ENCODE assay signal across 8 cellular contexts in the genomic region with DNA sequence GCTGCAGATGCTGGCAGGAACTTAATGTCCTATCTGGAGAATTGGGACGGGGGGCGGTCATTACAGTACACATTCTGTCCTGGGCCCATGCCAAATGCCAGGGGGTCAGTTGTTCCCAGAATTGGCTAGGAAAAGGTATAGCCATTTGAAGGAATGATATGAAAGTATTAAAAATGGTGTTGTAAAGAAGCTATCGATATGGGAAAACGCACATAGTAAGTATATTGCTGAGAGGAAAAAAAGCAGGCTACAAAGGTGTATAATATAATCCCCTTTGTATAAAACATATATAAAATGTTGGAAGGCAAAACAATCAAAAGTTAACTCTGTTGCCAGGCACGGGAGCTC. TPM values are rescaled to one million over a fixed set of nuclear protein-coding genes. Genes with fewer than 3 reads are reported as not detected.
DNase-seq lines count a peak whose midpoint lies in the region; FAIRE-seq and TF ChIP-seq lines count a peak whose summit lies in the region.

No MANE protein-coding gene starts in this region.

- H3K9me2 ChIP-seq in hepatocyte (replicated peaks; ENCODE audit: insufficient read depth) = no peaks in the 10 kb centered on the region

- peak overlapping the region; percentile 94 for H3K27ac ChIP-seq in WERI-Rb-1
- H3K27ac ChIP-seq in hepatocyte = no peak overlapping the region
- H3K27ac ChIP-seq in small intestine (ENCODE audit: low read depth in 1 of 2, low read length in 1 of 2) = peak overlapping the region in 1 of 2 donors; percentile 71

- FAIRE-seq in small intestine (lab: Jason Lieb, UNC) = no peak

- H3K9me3 ChIP-seq in HAP-1 = no peaks in the 10 kb centered on the region
- H3K9me3 ChIP-seq in WERI-Rb-1 (ENCODE audit: severe bottlenecking) = no peaks in the 10 kb centered on the region
- H3K9me3 ChIP-seq in hepatocyte (ENCODE audit: low read depth) = no peaks in the 10 kb centered on the region
- no peaks in the 10 kb centered on the region for H3K9me3 ChIP-seq in small intestine (ENCODE audit: control insufficient read depth, low read depth)

- peak overlapping the region; percentile 98 for H3K4me2 ChIP-seq in hepatocyte

- peak overlapping the region; percentile 74 for H3K4me3 ChIP-seq in HAP-1
- H3K4me3 ChIP-seq in WERI-Rb-1 (ENCODE audit: low read depth, low read length) = peak overlapping the region; percentile 67
- H3K4me3 ChIP-seq in hepatocyte = peak overlapping the region; percentile 82
- peak overlapping the region; percentile 40 for H3K4me3 ChIP-seq in small intestine (ENCODE audit: low read depth in 1 of 2, low read length in 2 of 2)

- H2AFZ ChIP-seq in hepatocyte = peak overlapping the region; percentile 51

- in situ Hi-C loops in HAP-1 (cut with MboI; ENCODE audit: low sequenced_read_pairs) = no loop called here

- H3K36me3 ChIP-seq in HAP-1 (replicated peaks) (peaks cover 35% of the 10 kb centered on the region), WERI-Rb-1 (peaks cover 22% of the 10 kb centered on the region), hepatocyte (replicated peaks; ENCODE audit: insufficient read depth, low read depth) (no peaks in the 10 kb centered on the region), small intestine (ENCODE audit: control insufficient read depth in 2 of 2, insufficient read depth in 2 of 2, low read length in 2 of 2) (no peaks in the 10 kb centered on the region)

- peaks cover 15% of the 10 kb centered on the region for H3K4me1 ChIP-seq in HAP-1
- peaks cover 20% of the 10 kb centered on the region for H3K4me1 ChIP-seq in hepatocyte (ENCODE audit: insufficient read depth)
- peaks cover 0 to 2% of the 10 kb centered on the region in 2 donors for H3K4me1 ChIP-seq in small intestine (ENCODE audit: control insufficient read depth in 2 of 2, insufficient read depth in 1 of 2, low read depth in 1 of 2, low read length in 1 of 2)

- no peaks in the 10 kb centered on the region for H3K79me2 ChIP-seq in hepatocyte

- H3K27me3 ChIP-seq in HAP-1 (ENCODE audit: low read depth) (no peaks in the 10 kb centered on the region), WERI-Rb-1 (ENCODE audit: insufficient read depth, low read depth, severe bottlenecking) (no peaks in the 10 kb centered on the region), hepatocyte (no peaks in the 10 kb centered on the region), small intestine (ENCODE audit: control insufficient read depth in 2 of 2, insufficient read depth in 2 of 2, low read length in 2 of 2) (no peaks in the 10 kb centered on the region)

- no peak for TF ChIP-seq CTCF in WERI-Rb-1 (IDR thresholded peaks at IDR 0.05; ENCODE audit: low read depth, low read length)
- no peak for TF ChIP-seq CTCF in hepatocyte (IDR thresholded peaks at IDR 0.05; ENCODE audit: poor library complexity)
- no peak for TF ChIP-seq CTCF in GM10266 (IDR thresholded peaks at IDR 0.05; ENCODE audit: control insufficient read depth, insufficient read depth, low read depth, missing control alignments)

- WGBS in hepatocyte (ENCODE audit: low lambda C conversion rate, missing lambda C conversion rate) = 61% methylated on average over 5 of the region's 5 CpGs
- WGBS in small intestine, 3 donors = 20 to 28% (median 21%) methylated on average over 5 of the region's 5 CpGs

- DNase-seq in HAP-1 (ENCODE audit: low spot score in 2 of 2) (no peak), WERI-Rb-1 (no peak), hepatocyte (ENCODE audit: low spot score) (no peak), small intestine (no peak), NCI-H2171 treated with DMSO at 0.1 percent for 48 hours (lab: John Stamatoyannopoulos, UW) (no peak), GM10266 (ENCODE audit: extremely low spot score) (no peak), OCI-M2 (lab: John Stamatoyannopoulos, UW; ENCODE audit: unreplicated experiment) (no peak)
- no peak for DNase-seq in activated CD4-positive, alpha-beta T cell treated with anti-CD3 and anti-CD28 coated beads, Interleukin-2, amount 50 U/mL, for 4 hours

- no peaks in the 10 kb centered on the region for H4K20me1 ChIP-seq in hepatocyte (ENCODE audit: insufficient read depth, poor library complexity, severe bottlenecking)

RNA-seq across cellular contexts. Expression of a gene that starts 0.5 kb away (rescaled TPM):
- total RNA-seq in hepatocyte = 1.8 and 9.4 TPM in 2 replicates
- 5.2 and 5.6 TPM in 2 replicates for polyA plus RNA-seq in hepatocyte
- 1 to 10 TPM in 1 of 3 donors, under 1 TPM in 2; 0.54 to 8.7 (median 0.89) TPM for polyA plus RNA-seq in small intestine

RNA-seq across cellular contexts. Expression of a gene that starts 7.4 kb away (rescaled TPM):
- total RNA-seq in hepatocyte = 12.1 and 13.8 TPM in 2 replicates
- polyA plus RNA-seq in hepatocyte = 39.5 and 42.2 TPM in 2 replicates
- 10 to 100 TPM; 21.3 to 49.0 (median 33.2) TPM for polyA plus RNA-seq in small intestine

RNA-seq across cellular contexts. Expression of a gene that starts 7.6 kb away (rescaled TPM):
- 1,377 and 3,174 TPM in 2 replicates for total RNA-seq in hepatocyte
- polyA plus RNA-seq in hepatocyte (not detected in 2 replicates), small intestine (100 to 1,000 TPM in 1 of 3 donors, not detected in 2; 269 TPM)

RNA-seq across cellular contexts. Expression of a gene that starts 8.3 kb away (rescaled TPM):
- total RNA-seq in hepatocyte = 0.27 TPM in 1 of 2 replicates, not detected in the other
- polyA plus RNA-seq in hepatocyte = 2.1 and 2.4 TPM in 2 replicates
- polyA plus RNA-seq in small intestine = 100 to 1,000 TPM in 1 of 3 donors, 1 to 10 TPM in 2; 4.3 to 172 (median 4.5) TPM

RNA-seq across cellular contexts. Expression of a gene that starts 14.7 kb away (rescaled TPM):
- total RNA-seq in hepatocyte = not detected in 2 replicates
- polyA plus RNA-seq in hepatocyte (not detected in 2 replicates), small intestine (1 to 10 TPM in 2 of 3 donors, under 1 TPM in 1; 0.89 to 5.9 (median 1.7) TPM)
